1 cellular context compared by ENCODE assay signal in genomic region chr11:73361953-73362776, GRCh38.
TF ChIP-seq lines count a peak whose summit lies in the region.

No MANE protein-coding gene starts in this region.

TF ChIP-seq in H1, 55 proteins besides CTCF, POLR2A, EP300 and RAD21:
- TF ChIP-seq TBP (IDR thresholded peaks at IDR 0.05; ENCODE audit: low read depth, low read length): peak; percentile 28; the same call in 1 of the 2 replicates
- TF ChIP-seq, protein P1, sequence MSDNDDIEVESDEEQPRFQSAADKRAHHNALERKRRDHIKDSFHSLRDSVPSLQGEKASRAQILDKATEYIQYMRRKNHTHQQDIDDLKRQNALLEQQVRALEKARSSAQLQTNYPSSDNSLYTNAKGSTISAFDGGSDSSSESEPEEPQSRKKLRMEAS (IDR thresholded peaks at IDR 0.05): peak; percentile 38
- peak; percentile 57 for TF ChIP-seq ASH2L (IDR thresholded peaks at IDR 0.05; ENCODE audit: low read length)
- 0 out of 2 replicates have a peak, but pooled peaks have one; percentile 17 for TF ChIP-seq BACH1 (IDR thresholded peaks at IDR 0.05; ENCODE audit: low read length)
- TF ChIP-seq KDM4A (IDR thresholded peaks at IDR 0.05; ENCODE audit: low read depth, low read length, severe bottlenecking): peak; percentile 38
- TF ChIP-seq TCF12 (IDR thresholded peaks at IDR 0.05; ENCODE audit: low read depth, low read length): no peak
- no peak for TF ChIP-seq NANOG (IDR thresholded peaks at IDR 0.05; ENCODE audit: insufficient read depth, low read depth, low read length, poor library complexity, severe bottlenecking)
- TF ChIP-seq, protein P2, sequence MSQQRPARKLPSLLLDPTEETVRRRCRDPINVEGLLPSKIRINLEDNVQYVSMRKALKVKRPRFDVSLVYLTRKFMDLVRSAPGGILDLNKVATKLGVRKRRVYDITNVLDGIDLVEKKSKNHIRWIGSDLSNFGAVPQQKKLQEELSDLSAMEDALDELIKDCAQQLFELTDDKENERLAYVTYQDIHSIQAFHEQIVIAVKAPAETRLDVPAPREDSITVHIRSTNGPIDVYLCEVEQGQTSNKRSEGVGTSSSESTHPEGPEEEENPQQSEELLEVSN (IDR thresholded peaks at IDR 0.05): peak; percentile 33; the same call in 1 of the 2 replicates
- no peak; the same call in 1 of the 2 replicates for TF ChIP-seq RBBP5 (IDR thresholded peaks at IDR 0.05; ENCODE audit: borderline replicate concordance, low read depth, low read length)
- TF ChIP-seq CREB1 (IDR thresholded peaks at IDR 0.05): peak; percentile 61
- peak; percentile 62 for TF ChIP-seq TAF7 (optimal IDR thresholded peaks at IDR 0.05; ENCODE audit: borderline replicate concordance, low read depth, low read length)
- 0 out of 2 replicates have a peak, but pooled peaks have one; percentile 8 for TF ChIP-seq GABPA (IDR thresholded peaks at IDR 0.05; ENCODE audit: borderline replicate concordance, insufficient read depth, low read length)
- peak; percentile 52; the same call in 1 of the 2 replicates for TF ChIP-seq TEAD4 (IDR thresholded peaks at IDR 0.05; ENCODE audit: low read depth, low read length)
- TF ChIP-seq MAFK (IDR thresholded peaks at IDR 0.05; ENCODE audit: low read depth, low read length): no peak
- peak; percentile 27; the same call in 1 of the 2 replicates for TF ChIP-seq YY1 (IDR thresholded peaks at IDR 0.05; ENCODE audit: low read depth, low read length)
- no peak for TF ChIP-seq SUZ12 (IDR thresholded peaks at IDR 0.05; ENCODE audit: low read length)
